In genomic region chr1:33330376-33330890, GRCh38 we compare ENCODE assay signal across 23 cellular contexts. TPM values are rescaled to one million over a fixed set of nuclear protein-coding genes. Genes with fewer than 3 reads are reported as not detected.
"Had no signal": no experiment of that assay in that cellular context is flagged by ENCODE, and none has a peak within 500 bp of the region (broad histone marks: within the 10 kb centered on the region; RNA-seq: fewer than 3 reads in every experiment).

No MANE protein-coding gene starts in this region.

- ATAC-seq: activated CD4-positive, alpha-beta T cell treated with anti-CD3 and anti-CD28 coated beads for 36 hours; activated naive CD4-positive, alpha-beta T cell treated with anti-CD3 and anti-CD28 coated beads, Interleukin-2, amount 50 U/mL, for 72 hours; gastroesophageal sphincter; heart right ventricle; left colon; mucosa of descending colon; naive thymus-derived CD8-positive, alpha-beta T cell; SK-N-SH treated with all-trans-retinoic acid at 6 μM for 48 hours had no signal

- H3K9me3 ChIP-seq: gastroesophageal sphincter, heart right ventricle, mucosa of descending colon, right atrium auricular region, suprapubic skin had no signal

- H3K27me3 ChIP-seq: gastroesophageal sphincter, heart right ventricle, right atrium auricular region, suprapubic skin had no signal

- H3K4me3 ChIP-seq: gastroesophageal sphincter, heart right ventricle, lung, mucosa of descending colon, right atrium auricular region, skin epidermis, suprapubic skin had no signal

- H3K27ac ChIP-seq: suprapubic skin had no signal

- DNase-seq: activated CD4-positive, alpha-beta memory T cell treated with anti-CD3 and anti-CD28 coated beads for 36 hours; activated CD4-positive, alpha-beta T cell treated with anti-CD3 and anti-CD28 coated beads for 36 hours; activated T-cell treated with anti-CD3 and anti-CD28 coated beads, Interleukin-2, amount 50 U/mL, for 24 hours; cortex of kidney; effector CD8-positive, alpha-beta T cell; heart right ventricle; left colon; mucosa of descending colon; nucleus accumbens; stimulated activated CD4-positive, alpha-beta T cell treated with anti-CD3 and anti-CD28 coated beads, Interleukin-4, amount 100 ng/mL, for 4 hours; stimulated activated CD8-positive, alpha-beta memory T cell treated with anti-CD3 and anti-CD28 coated beads, Interleukin-4, amount 100 ng/mL, for 48 hours; stimulated activated naive CD4-positive, alpha-beta T cell treated with Interleukin-2 at 50 U/mL for 16 hours; T-helper 1 cell; T1000 had no signal

RNA-seq across cellular contexts. Expression of gene A3GALT2, which starts 9.5 kb away (rescaled TPM):
- total RNA-seq: activated CD4-positive, alpha-beta memory T cell treated with anti-CD3 and anti-CD28 coated beads for 36 hours; activated CD4-positive, alpha-beta T cell treated with anti-CD3 and anti-CD28 coated beads for 36 hours; activated naive CD4-positive, alpha-beta T cell treated with anti-CD3 and anti-CD28 coated beads, Interleukin-2, amount 50 U/mL, for 72 hours; left colon; mucosa of descending colon; naive thymus-derived CD8-positive, alpha-beta T cell; right atrium auricular region; suprapubic skin; ureter had no signal
- polyA plus RNA-seq: heart right ventricle; naive thymus-derived CD8-positive, alpha-beta T cell had no signal
